ENCODE assay signal across 1 cellular context in the genomic region with DNA sequence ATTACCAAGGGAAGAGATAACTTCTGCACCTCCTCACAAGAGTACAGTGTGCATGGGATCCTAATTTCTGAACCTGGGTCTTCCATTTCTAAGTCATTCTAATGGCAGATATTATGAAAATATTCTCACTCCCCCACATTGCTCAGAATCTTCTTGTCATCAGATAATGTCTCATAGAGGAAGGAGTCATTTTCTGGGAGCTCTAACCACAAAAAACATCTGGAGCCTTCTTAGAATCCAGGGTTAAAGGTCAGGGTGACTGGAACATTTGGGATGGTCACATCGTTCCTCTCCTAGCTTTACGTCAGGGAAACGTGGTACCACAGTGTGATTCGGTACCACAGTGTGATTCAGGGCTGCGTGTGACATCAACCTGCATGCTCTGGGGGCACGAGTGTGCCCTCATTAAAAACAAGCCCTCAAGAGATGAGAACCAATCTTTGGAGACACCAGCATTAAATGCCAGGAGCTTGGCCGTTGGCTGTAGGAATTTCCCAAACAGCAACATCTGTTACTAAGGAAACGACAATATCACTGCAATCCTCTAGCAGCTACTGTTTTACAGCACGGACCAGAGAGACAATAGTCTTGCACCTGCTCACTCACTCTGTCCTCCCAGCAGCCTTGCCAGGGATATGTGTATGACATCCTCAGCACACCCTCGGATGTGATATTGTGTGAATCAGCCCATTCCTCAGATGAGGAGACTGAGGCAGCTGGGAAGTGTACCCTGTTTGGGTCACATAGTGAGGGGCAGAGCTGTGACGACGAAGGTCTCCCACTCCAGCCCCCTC.
TF ChIP-seq lines count a peak whose summit lies in the region.

No MANE protein-coding gene starts in this region.

TF ChIP-seq in H1, 55 proteins besides CTCF, POLR2A, EP300 and RAD21:
- TF ChIP-seq BCL11A (IDR thresholded peaks at IDR 0.05; ENCODE audit: low read depth in 2 of 2, low read length in 2 of 2) (no peak), SP1 (IDR thresholded peaks at IDR 0.05; ENCODE audit: low read depth, low read length) (no peak), KDM1A (IDR thresholded peaks at IDR 0.05; ENCODE audit: borderline replicate concordance, low read length) (peak; percentile 95), HDAC2 (IDR thresholded peaks at IDR 0.05; ENCODE audit: borderline replicate concordance in 1 of 2, low read depth in 2 of 2, low read length in 2 of 2) (peak in 1 of 2 experiments; percentile 51; a peak in 1 of 4 replicates), POU5F1 (IDR thresholded peaks at IDR 0.05; ENCODE audit: low read depth, low read length) (no peak), FOSL1 (IDR thresholded peaks at IDR 0.05; ENCODE audit: insufficient read depth, low read depth, low read length) (no peak)
- TF ChIP-seq, protein P1, sequence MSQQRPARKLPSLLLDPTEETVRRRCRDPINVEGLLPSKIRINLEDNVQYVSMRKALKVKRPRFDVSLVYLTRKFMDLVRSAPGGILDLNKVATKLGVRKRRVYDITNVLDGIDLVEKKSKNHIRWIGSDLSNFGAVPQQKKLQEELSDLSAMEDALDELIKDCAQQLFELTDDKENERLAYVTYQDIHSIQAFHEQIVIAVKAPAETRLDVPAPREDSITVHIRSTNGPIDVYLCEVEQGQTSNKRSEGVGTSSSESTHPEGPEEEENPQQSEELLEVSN (IDR thresholded peaks at IDR 0.05) = no peak
